In genomic region chr19:38043649-38044144, GRCh38 we compare ENCODE assay signal across 18 cellular contexts.
A peak's percentile ranks its signal among the peaks of the same experiment; 100 is the strongest.
DNase-seq lines count a peak whose midpoint lies in the region; ATAC-seq and TF ChIP-seq lines count a peak whose summit lies in the region.
"Had no signal": no experiment of that assay in that cellular context is flagged by ENCODE, and none has a peak within 500 bp of the region (broad histone marks: within the 10 kb centered on the region; RNA-seq: fewer than 3 reads in every experiment).

No MANE protein-coding gene starts in this region.

- H3K27me3 Mint-ChIP-seq in HFFc6 (ENCODE audit: insufficient read depth) = peaks cover 11% of the 10 kb centered on the region
- H3K27me3 Mint-ChIP-seq in WTC11 (ENCODE audit: low read depth) = no peaks in the 10 kb centered on the region; the same call in 1 of the 2 replicates
- no peaks in the 10 kb centered on the region for H3K27me3 Mint-ChIP-seq in naive B cell
- H3K27me3 Mint-ChIP-seq: activated CD8-positive, alpha-beta memory T cell treated with anti-CD3 and anti-CD28 coated beads, Interleukin-2, amount 10 ng/mL, durations not matched to agents 7 days and 5 days had no signal

- TF ChIP-seq CTCF in HFFc6 (IDR thresholded peaks at IDR 0.05) = no peak
- TF ChIP-seq CTCF in WTC11 (IDR thresholded peaks at IDR 0.05) = no peak

- H3K9me3 ChIP-seq in BLaER1 = peaks cover 10% of the 10 kb centered on the region
- H3K9me3 ChIP-seq: breast epithelium, psoas muscle, vagina had no signal

- POLR2A ChIA-PET in WTC11 (lab: Charles Lee) = interaction anchor here (0.6 to 2.1 kb wide), 2 partner anchors 49 to 141 kb away, joined by 7 to 8 read pairs; no protein-coding TSS in a partner anchor

- H3K4me1 Mint-ChIP-seq in HFFc6 (ENCODE audit: low read depth) = peaks cover 39% of the 10 kb centered on the region
- H3K4me1 Mint-ChIP-seq in WTC11 = peaks cover 49% of the 10 kb centered on the region
- H3K4me1 Mint-ChIP-seq in naive B cell = peaks cover 49 to 67% (median 61%) of the 10 kb centered on the region in 3 donors

- peak overlapping the region; percentile 20; the same call in 1 of the 2 replicates for H3K27ac ChIP-seq in BLaER1
- H3K27ac ChIP-seq: breast epithelium, PC-9, psoas muscle, vagina had no signal

- H3K27ac Mint-ChIP-seq in HFFc6 = peak overlapping the region; percentile 85
- peak overlapping the region; percentile 58 for H3K27ac Mint-ChIP-seq in WTC11
- peak overlapping the region; percentile 97 to 100 (median 98) for H3K27ac Mint-ChIP-seq in naive B cell
- H3K27ac Mint-ChIP-seq: activated CD8-positive, alpha-beta memory T cell treated with anti-CD3 and anti-CD28 coated beads, Interleukin-2, amount 10 ng/mL, durations not matched to agents 7 days and 5 days had no signal

- CTCF ChIA-PET in WTC11 (lab: Charles Lee) = interaction anchor here (1.3 to 2.7 kb wide), 5 partner anchors 10 to 141 kb away, joined by 3 to 10 read pairs (median 5); partner anchors contain the start of gene WDR87

- no peak overlapping the region for H3K4me2 ChIP-seq in BLaER1
- H3K4me2 ChIP-seq: PC-9 had no signal

- H3K9me3 Mint-ChIP-seq in HFFc6 (peaks cover 9% of the 10 kb centered on the region), WTC11 (peaks cover 5% of the 10 kb centered on the region), naive B cell (no peaks in the 10 kb centered on the region)

- H3K36me3 Mint-ChIP-seq in HFFc6 (ENCODE audit: low read depth) (peaks cover 15% of the 10 kb centered on the region), WTC11 (peaks cover 5% of the 10 kb centered on the region; the same call in 1 of the 2 replicates), naive B cell (no peaks in the 10 kb centered on the region)
- H3K36me3 Mint-ChIP-seq: activated CD8-positive, alpha-beta memory T cell treated with anti-CD3 and anti-CD28 coated beads, Interleukin-2, amount 10 ng/mL, durations not matched to agents 7 days and 5 days had no signal

- ATAC-seq in WTC11 (peak; percentile 11; the same call in 1 of the 2 replicates), naive B cell (ENCODE audit: low read depth in 2 of 2) (no peak), GM21360 (IDR thresholded peaks at IDR 0.05; ENCODE audit: unreplicated experiment) (no peak), HG02588 (IDR thresholded peaks at IDR 0.05; ENCODE audit: unreplicated experiment) (no peak)
- ATAC-seq: activated CD8-positive, alpha-beta memory T cell treated with anti-CD3 and anti-CD28 coated beads, Interleukin-2, amount 10 ng/mL, durations not matched to agents 7 days and 5 days; psoas muscle; SK-N-SH treated with all-trans-retinoic acid at 6 μM for 48 hours had no signal

- no peak overlapping the region for H3K9ac ChIP-seq in BLaER1

- H4K20me1 ChIP-seq in BLaER1 = no peaks in the 10 kb centered on the region

- no peak overlapping the region for H3K4me3 Mint-ChIP-seq in HFFc6
- H3K4me3 Mint-ChIP-seq in WTC11 = no peak overlapping the region
- H3K4me3 Mint-ChIP-seq in naive B cell = peak overlapping the region; percentile 20 to 87 (median 44)
- H3K4me3 Mint-ChIP-seq: activated CD8-positive, alpha-beta memory T cell treated with anti-CD3 and anti-CD28 coated beads, Interleukin-2, amount 10 ng/mL, durations not matched to agents 7 days and 5 days had no signal

- H3K4me3 ChIP-seq in BLaER1 = no peak overlapping the region
- H3K4me3 ChIP-seq: breast epithelium, PC-9, psoas muscle, vagina had no signal

- H3K4me1 ChIP-seq in BLaER1 = peaks cover 52% of the 10 kb centered on the region
- H3K4me1 ChIP-seq: breast epithelium, psoas muscle, vagina had no signal

- H3K36me3 ChIP-seq in BLaER1 = no peaks in the 10 kb centered on the region
- H3K36me3 ChIP-seq: breast epithelium, vagina had no signal

- DNase-seq in HFFc6 (no peak), WTC11 (ENCODE audit: low spot score) (no peak), naive B cell (no peak), C1 segment of cervical spinal cord (lab: John Stamatoyannopoulos, UW) (no peak), NCI-H2029 treated with DMSO at 0.1 percent for 48 hours (lab: John Stamatoyannopoulos, UW) (no peak)
- DNase-seq: activated CD8-positive, alpha-beta memory T cell treated with anti-CD3 and anti-CD28 coated beads, Interleukin-2, amount 10 ng/mL, durations not matched to agents 7 days and 5 days; activated gamma-delta T cell treated with Interleukin-2 at 50 U/mL for 16 hours; DND-41; effector CD4-positive, alpha-beta T cell; NCI-H1694 treated with DMSO at 0.1 percent for 48 hours; PC-9; psoas muscle had no signal

- H3K27me3 ChIP-seq in BLaER1 = no peaks in the 10 kb centered on the region
- H3K27me3 ChIP-seq: breast epithelium, vagina had no signal

TF ChIP-seq in WTC11, 78 proteins besides CTCF, POLR2A, EP300 and RAD21:
- TF ChIP-seq ARID4B (CRISPR knock-in tag; IDR thresholded peaks at IDR 0.05; ENCODE audit: borderline replicate concordance) (no peak), ZNF396 (CRISPR knock-in tag; IDR thresholded peaks at IDR 0.05; ENCODE audit: borderline replicate concordance) (no peak), ZNF671 (CRISPR knock-in tag; IDR thresholded peaks at IDR 0.05) (no peak), ZNF232 (CRISPR knock-in tag; IDR thresholded peaks at IDR 0.05) (no peak), JAZF1 (CRISPR knock-in tag; IDR thresholded peaks at IDR 0.05) (no peak), MXD4 (CRISPR knock-in tag; IDR thresholded peaks at IDR 0.05; ENCODE audit: borderline replicate concordance) (no peak), ATF1 (CRISPR knock-in tag; IDR thresholded peaks at IDR 0.05) (no peak), ZBTB21 (CRISPR knock-in tag; IDR thresholded peaks at IDR 0.05; ENCODE audit: borderline replicate concordance) (no peak), E2F4 (CRISPR knock-in tag; IDR thresholded peaks at IDR 0.05; ENCODE audit: borderline replicate concordance, low read depth) (no peak), FOXK1 (CRISPR knock-in tag; IDR thresholded peaks at IDR 0.05) (no peak), ZNF138 (CRISPR knock-in tag; conservative IDR thresholded peaks at IDR 0.05) (no peak), ZNF416 (CRISPR knock-in tag; IDR thresholded peaks at IDR 0.05) (no peak), ZNF512 (CRISPR knock-in tag; IDR thresholded peaks at IDR 0.05; ENCODE audit: borderline replicate concordance) (no peak), GABPB1 (CRISPR knock-in tag; IDR thresholded peaks at IDR 0.05) (no peak), ESRRA (CRISPR knock-in tag; IDR thresholded peaks at IDR 0.05; ENCODE audit: borderline replicate concordance) (no peak)
TF ChIP-seq in WTC11: peak in this region for 0.

Comparison
In these comparisons a context has a peak if more than half of its experiments do, and no peak if none do; other contexts are left out.
1. H3K4me3 Mint-ChIP-seq: peak in naive B cell (8 of 8); none in HFFc6 (single experiment) and WTC11 (single experiment).
2. Peak in every context shown above with its lines, with median percentiles within 50 percentile points of each other: H3K27ac Mint-ChIP-seq.